Comparison of ENCODE assay signal across 8 cellular contexts in genomic region chr22:50627452-50627913, GRCh38. TPM values are rescaled to one million over a fixed set of nuclear protein-coding genes. Genes with fewer than 3 reads are reported as not detected.
DNase-seq lines count a peak whose midpoint lies in the region; ATAC-seq and TF ChIP-seq lines count a peak whose summit lies in the region.

No MANE protein-coding gene starts in this region.

- no peaks in the 10 kb centered on the region for H3K27me3 ChIP-seq in PC-3 (ENCODE audit: low read length)
- H3K27me3 ChIP-seq in aorta (ENCODE audit: control insufficient read depth in 1 of 2, insufficient read depth in 2 of 2, low read length in 1 of 2) = no peaks in the 10 kb centered on the region

- intact Hi-C loops in PC-3 (cut with micrococcal nuclease) = no loop called here
- intact Hi-C loops in dendritic cell treated with granulocyte-macrophage colony-stimulating factor and Interleukin-4, amounts not matched to agents 40 ng/mL and 50 ng/mL, for 4 days (cut with micrococcal nuclease) = loop anchor here (5.0 kb wide), 1 partner anchor 65 kb away; no protein-coding TSS in a partner anchor
- intact Hi-C loops in mucosa of descending colon (cut with DNase I, micrococcal nuclease) = no loop called here
- intact Hi-C loops in aorta (cut with DNase I) = no loop called here

- no peaks in the 10 kb centered on the region for H3K9me2 ChIP-seq in PC-3 (replicated peaks; ENCODE audit: low read length)

- peak overlapping the region; percentile 93 for H2AFZ ChIP-seq in PC-3 (ENCODE audit: low read length)

- H4K20me1 ChIP-seq in PC-3 (ENCODE audit: low read length) = no peaks in the 10 kb centered on the region

- H3K27me3 Mint-ChIP-seq in dendritic cell treated with granulocyte-macrophage colony-stimulating factor and Interleukin-4, amounts not matched to agents 40 ng/mL and 50 ng/mL, for 4 days = peaks cover 1% of the 10 kb centered on the region

- H3K36me3 ChIP-seq in PC-3 (ENCODE audit: low read depth, low read length) = no peaks in the 10 kb centered on the region
- H3K36me3 ChIP-seq in mucosa of descending colon (ENCODE audit: low read depth) = no peaks in the 10 kb centered on the region
- no peaks in the 10 kb centered on the region for H3K36me3 ChIP-seq in aorta (ENCODE audit: control insufficient read depth in 1 of 2, insufficient read depth in 2 of 2, low read length in 1 of 2)

- TSS peak; percentile 60 for BruUV-seq in PC-3 (replicated peaks; lab: Mats Ljungman, UMichigan)

- peak overlapping the region; percentile 99 for H3K4me2 ChIP-seq in PC-3 (ENCODE audit: low read length)

- H3K9me3 Mint-ChIP-seq in dendritic cell treated with granulocyte-macrophage colony-stimulating factor and Interleukin-4, amounts not matched to agents 40 ng/mL and 50 ng/mL, for 4 days = no peaks in the 10 kb centered on the region

- DNase-seq in AG20443 (ENCODE audit: low spot score) = peak; percentile 37
- no peak for DNase-seq in PC-3
- DNase-seq in mucosa of descending colon = peak in 1 of 3 donors; percentile 47
- peak in 1 of 2 donors; percentile 79 for DNase-seq in aorta
- no peak for DNase-seq in NCI-H1436 treated with DMSO at 0.1 percent for 48 hours (lab: John Stamatoyannopoulos, UW)
- DNase-seq in GM19238 (ENCODE audit: insufficient read length, low spot score) = no peak

- H3K9me3 ChIP-seq in PC-3 (ENCODE audit: low read length) = no peaks in the 10 kb centered on the region
- no peaks in the 10 kb centered on the region for H3K9me3 ChIP-seq in mucosa of descending colon
- no peaks in the 10 kb centered on the region for H3K9me3 ChIP-seq in aorta (ENCODE audit: control insufficient read depth, low read length)

- H3K4me3 ChIP-seq in PC-3 (ENCODE audit: low read length) (peak overlapping the region; percentile 92), mucosa of descending colon (peak overlapping the region; percentile 70), aorta (ENCODE audit: low read length in 2 of 2) (peak overlapping the region; percentile 76 to 82)

- H3F3A ChIP-seq in PC-3 (ENCODE audit: low read length, unreplicated experiment) = no peaks in the 10 kb centered on the region

- 16 to 23% methylated on average over 28 of the region's 28 CpGs for WGBS in aorta, 2 donors

- peak; percentile 11 for ATAC-seq in GM21447 (IDR thresholded peaks at IDR 0.05; ENCODE audit: unreplicated experiment)
- ATAC-seq in PC-3 = peak; percentile 32
- ATAC-seq in mucosa of descending colon = peak; percentile 2
- ATAC-seq in aorta (ENCODE audit: low FRiP score) = peak; percentile 29

- TF ChIP-seq CTCF in PC-3 (conservative IDR thresholded peaks at IDR 0.05; ENCODE audit: low read depth, low read length) = no peak
- no peak for TF ChIP-seq CTCF in mucosa of descending colon (IDR thresholded peaks at IDR 0.05)

- no peak overlapping the region for H3K27ac ChIP-seq in PC-3 (ENCODE audit: low read length)
- H3K27ac ChIP-seq in aorta (ENCODE audit: low read depth in 1 of 2, low read length in 2 of 2) = peak overlapping the region in 1 of 2 donors; percentile 19

- H3K4me1 ChIP-seq in PC-3 (ENCODE audit: insufficient read depth, low read length) = peaks cover 14% of the 10 kb centered on the region
- peaks cover 12% of the 10 kb centered on the region for H3K4me1 ChIP-seq in mucosa of descending colon (ENCODE audit: low read depth)
- no peaks in the 10 kb centered on the region for H3K4me1 ChIP-seq in aorta (ENCODE audit: control insufficient read depth in 1 of 2, insufficient read depth in 2 of 2, low read length in 2 of 2)

- H3K4me1 Mint-ChIP-seq in dendritic cell treated with granulocyte-macrophage colony-stimulating factor and Interleukin-4, amounts not matched to agents 40 ng/mL and 50 ng/mL, for 4 days (ENCODE audit: low read depth) = peaks cover 39% of the 10 kb centered on the region

- peak overlapping the region; percentile 73 for H3K4me3 Mint-ChIP-seq in dendritic cell treated with granulocyte-macrophage colony-stimulating factor and Interleukin-4, amounts not matched to agents 40 ng/mL and 50 ng/mL, for 4 days

- H3K36me3 Mint-ChIP-seq in dendritic cell treated with granulocyte-macrophage colony-stimulating factor and Interleukin-4, amounts not matched to agents 40 ng/mL and 50 ng/mL, for 4 days (ENCODE audit: low read depth) = peaks cover 41% of the 10 kb centered on the region

- H3K27ac Mint-ChIP-seq in dendritic cell treated with granulocyte-macrophage colony-stimulating factor and Interleukin-4, amounts not matched to agents 40 ng/mL and 50 ng/mL, for 4 days = peak overlapping the region; percentile 87

- POLR2A ChIA-PET in PC-3 (lab: Charles Lee; ENCODE audit: unreplicated experiment) = no interaction called here

- H3K9ac ChIP-seq in PC-3 (ENCODE audit: low read length) = peak overlapping the region; percentile 65

- CTCF ChIA-PET in PC-3 (lab: Charles Lee) = interaction anchor here (0.6 kb wide), 1 partner anchor 65 kb away, joined by 3 read pairs; the partner anchor contains the start of gene SYCE3

- H3K79me2 ChIP-seq in PC-3 (ENCODE audit: low read length) = peaks cover 3% of the 10 kb centered on the region; the same call in 1 of the 2 replicates

RNA-seq across cellular contexts. Expression of gene ARSA, which starts 0.5 kb away (rescaled TPM):
- 11.3 and 16.7 TPM in 2 replicates for total RNA-seq in PC-3 (2014; rRNA removed)
- total RNA-seq in mucosa of descending colon = 10 to 100 TPM; 64.6 to 87.9 (median 82.2) TPM
- 10 to 100 TPM; 31.4 to 53.5 TPM for total RNA-seq in aorta
- 100 to 1,000 TPM in 1 of 2 donors, 10 to 100 TPM in 1; 15.7 to 120 TPM for polyA plus RNA-seq in aorta

RNA-seq across cellular contexts. Expression of gene MAPK8IP2, which starts 26.9 kb away (rescaled TPM):
- total RNA-seq in PC-3 (2014; rRNA removed) (1.2 and 1.5 TPM in 2 replicates), mucosa of descending colon (1 to 10 TPM in 1 of 3 donors, under 1 TPM in 2; 0.63 to 4.2 (median 0.64) TPM), aorta (under 1 TPM; 0.24 to 0.26 TPM)
- polyA plus RNA-seq in aorta = under 1 TPM; under 0.01 to 0.15 TPM

RNA-seq across cellular contexts. Expression of gene CHKB, which starts 44.8 kb away (rescaled TPM):
- total RNA-seq in PC-3 (2014; rRNA removed) (27.0 and 31.5 TPM in 2 replicates), mucosa of descending colon (10 to 100 TPM; 79.9 to 95.0 (median 80.9) TPM), aorta (10 to 100 TPM; 36.5 to 78.8 TPM)
- 100 to 1,000 TPM in 1 of 2 donors, 10 to 100 TPM in 1; 28.4 to 544 TPM for polyA plus RNA-seq in aorta

RNA-seq across cellular contexts. Expression of gene SHANK3, which starts 45.1 kb away (rescaled TPM):
- 3.7 and 6.8 TPM in 2 replicates for total RNA-seq in PC-3 (2014; rRNA removed)
- total RNA-seq in mucosa of descending colon = 10 to 100 TPM in 1 of 3 donors, 1 to 10 TPM in 2; 3.9 to 14.2 (median 7.1) TPM
- 10 to 100 TPM; 48.6 to 62.9 TPM for total RNA-seq in aorta
- 1 to 10 TPM in 1 of 2 donors, under 1 TPM in 1; 0.63 to 3.2 TPM for polyA plus RNA-seq in aorta

RNA-seq across cellular contexts. Expression of gene CPT1B, which starts 49.3 kb away (rescaled TPM):
- 13.1 and 17.5 TPM in 2 replicates for total RNA-seq in PC-3 (2014; rRNA removed)
- 10 to 100 TPM; 24.5 to 51.6 (median 29.9) TPM for total RNA-seq in mucosa of descending colon
- total RNA-seq in aorta = 10 to 100 TPM in 1 of 2 donors, 1 to 10 TPM in 1; 3.2 to 11.5 TPM
- polyA plus RNA-seq in aorta = 1 to 10 TPM; 3.9 to 6.4 TPM
